23 cellular contexts compared by ENCODE assay signal in genomic region chr1:77673716-77674355, GRCh38. TPM values are rescaled to one million over a fixed set of nuclear protein-coding genes. Genes with fewer than 3 reads are reported as not detected.
A peak's percentile ranks its signal among the peaks of the same experiment; 100 is the strongest.
DNase-seq lines count a peak whose midpoint lies in the region; ATAC-seq and TF ChIP-seq lines count a peak whose summit lies in the region.
"Had no signal": no experiment of that assay in that cellular context is flagged by ENCODE, and none has a peak within 500 bp of the region (broad histone marks: within the 10 kb centered on the region; RNA-seq: fewer than 3 reads in every experiment).

No MANE protein-coding gene starts in this region.

- no peaks in the 10 kb centered on the region for H3K27me3 Mint-ChIP-seq in CD8-positive, alpha-beta T cell (ENCODE audit: low read depth)
- H3K27me3 Mint-ChIP-seq: activated naive CD8-positive, alpha-beta T cell treated with anti-CD3 and anti-CD28 coated beads, Interleukin-2, amount 10 ng/mL, durations not matched to agents 7 days and 5 days had no signal

- no peak overlapping the region for H2AFZ ChIP-seq in GM23248

- peaks cover 100% of the 10 kb centered on the region for H3K79me2 ChIP-seq in GM23248 (ENCODE audit: insufficient read depth)

- H3K27ac Mint-ChIP-seq in CD8-positive, alpha-beta T cell, result no peak overlapping the region
- H3K27ac Mint-ChIP-seq: activated naive CD8-positive, alpha-beta T cell treated with anti-CD3 and anti-CD28 coated beads, Interleukin-2, amount 10 ng/mL, durations not matched to agents 7 days and 5 days; T-helper 2 cell treated with Interferon-gamma antibody and Interleukin-4, amounts not matched to agents 5 μg/mL and 100 μg/mL, for 36 hours had no signal

- in situ Hi-C loops in GM23248 (cut with MboI), result no loop called here

- no peak for DNase-seq in A673 (ENCODE audit: low spot score)
- DNase-seq in GM23248, result peak; percentile 36
- no peak for DNase-seq in SK-N-MC (ENCODE audit: low read depth, low spot score)
- DNase-seq in fibroblast of villous mesenchyme (ENCODE audit: low read depth), result peak; percentile 28
- DNase-seq in HuH-7 (ENCODE audit: low spot score), result no peak
- no peak for DNase-seq in CD8-positive, alpha-beta T cell
- DNase-seq in T-helper 9 cell, result no peak
- DNase-seq in activated gamma-delta T cell (lab: John Stamatoyannopoulos, UW), result no peak
- DNase-seq: activated CD4-positive, alpha-beta T cell treated with anti-CD3 and anti-CD28 coated beads, Interleukin-2, amount 50 U/mL, for 48 hours; activated effector memory CD4-positive, alpha-beta T cell treated with Interleukin-2 at 50 U/mL for 16 hours; activated naive CD8-positive, alpha-beta T cell treated with anti-CD3 and anti-CD28 coated beads, Interleukin-2, amount 10 ng/mL, durations not matched to agents 7 days and 5 days; GOT3; heart left ventricle; NCI-H1092 treated with DMSO at 0.1 percent for 48 hours; NCI-H1930; NCI-H526; small intestine; stimulated activated CD4-positive, alpha-beta T cell treated with anti-CD3 and anti-CD28 coated beads, Interleukin-1b, Interleukin-23, amount 100 ng/mL, for 48 hours; upper lobe of right lung had no signal

- H3K9me3 ChIP-seq in A673 (ENCODE audit: low read depth, low read length, poor library complexity, severe bottlenecking) (no peaks in the 10 kb centered on the region), GM23248 (ENCODE audit: low read depth) (no peaks in the 10 kb centered on the region), SK-N-MC (ENCODE audit: low read depth, low read length) (no peaks in the 10 kb centered on the region)
- no peaks in the 10 kb centered on the region for H3K9me3 ChIP-seq in CD8-positive, alpha-beta T cell (ENCODE audit: low read length)
- H3K9me3 ChIP-seq: heart left ventricle, upper lobe of right lung had no signal

- H3K27ac ChIP-seq in A673 (ENCODE audit: low read depth, low read length, poor library complexity, severe bottlenecking), result peak overlapping the region; percentile 9
- H3K27ac ChIP-seq in GM23248, result peak overlapping the region; percentile 39
- peak overlapping the region; percentile 14; the same call in 1 of the 2 replicates for H3K27ac ChIP-seq in SK-N-MC
- no peak overlapping the region for H3K27ac ChIP-seq in CD8-positive, alpha-beta T cell (ENCODE audit: low read depth, low read length)
- H3K27ac ChIP-seq: C4-2B, epithelial cell of prostate, upper lobe of right lung had no signal

- no peaks in the 10 kb centered on the region for H3K9me2 ChIP-seq in GM23248 (ENCODE audit: insufficient read depth)

- no TSS peak for BruUV-seq in A673 (replicated peaks; lab: Mats Ljungman, UMichigan)

- POLR2A ChIA-PET in A673 (lab: Charles Lee; ENCODE audit: low non-redundant PET), result no interaction called here
- POLR2A ChIA-PET in CD8-positive, alpha-beta T cell (lab: Charles Lee), result interaction anchor here (0.6 kb wide), 1 partner anchor 242 kb away, joined by 3 read pairs; no protein-coding TSS in a partner anchor

- H4K20me1 ChIP-seq in GM23248 (ENCODE audit: insufficient read depth), result peaks cover 10% of the 10 kb centered on the region; the same call in 1 of the 2 replicates

- no peak overlapping the region for H3K4me3 Mint-ChIP-seq in CD8-positive, alpha-beta T cell
- H3K4me3 Mint-ChIP-seq: activated naive CD8-positive, alpha-beta T cell treated with anti-CD3 and anti-CD28 coated beads, Interleukin-2, amount 10 ng/mL, durations not matched to agents 7 days and 5 days; T-helper 2 cell treated with Interferon-gamma antibody and Interleukin-4, amounts not matched to agents 5 μg/mL and 100 μg/mL, for 36 hours; WTC11 had no signal

- H3K9me3 Mint-ChIP-seq in CD8-positive, alpha-beta T cell, result no peaks in the 10 kb centered on the region
- H3K9me3 Mint-ChIP-seq: activated naive CD8-positive, alpha-beta T cell treated with anti-CD3 and anti-CD28 coated beads, Interleukin-2, amount 10 ng/mL, durations not matched to agents 7 days and 5 days; T-helper 2 cell treated with Interferon-gamma antibody and Interleukin-4, amounts not matched to agents 5 μg/mL and 100 μg/mL, for 36 hours; WTC11 had no signal

- 93 to 100% methylated on average over 1 of the region's 1 CpG for WGBS in GM23248 (ENCODE audit: low coverage in 1 of 2, low lambda C conversion rate in 2 of 2, missing lambda C conversion rate in 2 of 2), 2 experiments

- H3K4me3 ChIP-seq in A673 (ENCODE audit: low read depth, low read length, poor library complexity, severe bottlenecking) (no peak overlapping the region), GM23248 (peak overlapping the region; percentile 29), SK-N-MC (no peak overlapping the region), fibroblast of villous mesenchyme (ENCODE audit: low read depth, low read length) (no peak overlapping the region)
- no peak overlapping the region for H3K4me3 ChIP-seq in CD8-positive, alpha-beta T cell (ENCODE audit: low read depth, low read length)
- H3K4me3 ChIP-seq: heart left ventricle, upper lobe of right lung had no signal

- TF ChIP-seq CTCF in A673 (conservative IDR thresholded peaks at IDR 0.05; ENCODE audit: low read depth, low read length), result no peak
- TF ChIP-seq CTCF in fibroblast of villous mesenchyme (IDR thresholded peaks at IDR 0.05; ENCODE audit: insufficient read depth, low read depth, low read length), result no peak
- TF ChIP-seq CTCF in CD8-positive, alpha-beta T cell (IDR thresholded peaks at IDR 0.05), result no peak

- H3K36me3 ChIP-seq in A673 (ENCODE audit: insufficient read depth, low read length, poor library complexity, severe bottlenecking) (peaks cover 4% of the 10 kb centered on the region), GM23248 (ENCODE audit: low read depth) (no peaks in the 10 kb centered on the region), SK-N-MC (ENCODE audit: insufficient read depth, low read length) (peaks cover 12% of the 10 kb centered on the region)
- H3K36me3 ChIP-seq in CD8-positive, alpha-beta T cell (ENCODE audit: insufficient read depth, low read length), result no peaks in the 10 kb centered on the region
- H3K36me3 ChIP-seq: upper lobe of right lung had no signal

- intact Hi-C loops in A673 (cut with micrococcal nuclease; ENCODE audit: unreplicated experiment), result no loop called here
- intact Hi-C loops in CD8-positive, alpha-beta T cell (cut with DNase I, micrococcal nuclease), result no loop called here

- H3K4me1 ChIP-seq in A673 (ENCODE audit: insufficient read depth, low read length, poor library complexity, severe bottlenecking) (peaks cover 66% of the 10 kb centered on the region), GM23248 (ENCODE audit: insufficient read depth) (peaks cover 68% of the 10 kb centered on the region)
- peaks cover 30% of the 10 kb centered on the region for H3K4me1 ChIP-seq in CD8-positive, alpha-beta T cell (ENCODE audit: insufficient read depth, low read length)

- peaks cover 77% of the 10 kb centered on the region for H3K4me1 Mint-ChIP-seq in CD8-positive, alpha-beta T cell (ENCODE audit: low read depth)

- CTCF ChIA-PET in A673 (lab: Charles Lee), result no interaction called here
- CTCF ChIA-PET in CD8-positive, alpha-beta T cell (lab: Charles Lee), result interaction anchor here (0.9 kb wide), 1 partner anchor 9 kb away, joined by 4 read pairs; no protein-coding TSS in a partner anchor

- peaks cover 13% of the 10 kb centered on the region for H3K36me3 Mint-ChIP-seq in CD8-positive, alpha-beta T cell
- H3K36me3 Mint-ChIP-seq: WTC11 had no signal

- no peak for ATAC-seq in CD8-positive, alpha-beta T cell
- ATAC-seq: heart left ventricle, upper lobe of right lung, WTC11 had no signal

- peaks cover 38% of the 10 kb centered on the region for H3F3A ChIP-seq in GM23248 (ENCODE audit: insufficient read depth)

- H3K27me3 ChIP-seq in A673 (replicated peaks; ENCODE audit: insufficient read depth, low read depth, low read length, poor library complexity) (no peaks in the 10 kb centered on the region), GM23248 (replicated peaks; ENCODE audit: insufficient read depth) (no peaks in the 10 kb centered on the region)
- H3K27me3 ChIP-seq in CD8-positive, alpha-beta T cell (ENCODE audit: insufficient read depth, low read length), result no peaks in the 10 kb centered on the region
- H3K27me3 ChIP-seq: heart left ventricle, upper lobe of right lung had no signal

- peak overlapping the region; percentile 69 for H3K4me2 ChIP-seq in GM23248 (ENCODE audit: unreplicated experiment)

- peak overlapping the region; percentile 0; the same call in 1 of the 2 replicates for H3K9ac ChIP-seq in GM23248
- H3K9ac ChIP-seq in SK-N-MC (ENCODE audit: insufficient read length), result no peak overlapping the region

RNA-seq across cellular contexts. Expression of gene ZZZ3, which starts 8.6 kb away (rescaled TPM):
- total RNA-seq in A673 (2021) (54.6 and 68.8 TPM in 2 replicates), fibroblast of villous mesenchyme (63.8 and 94.6 TPM in 2 replicates)
- 72.6 and 117 TPM in 2 replicates for total RNA-seq in GM23248 (2014; rRNA removed; shearing (Covaris generic))
- polyA plus RNA-seq in GM23248 (2016; fragmentation: Nextera tagmentation; extraction: Ambion mirVana), result 42.4 and 43.8 TPM in 2 replicates
- 10 to 100 TPM; 32.6 to 36.5 TPM for total RNA-seq in CD8-positive, alpha-beta T cell

Comparison
In these comparisons a context has a peak if more than half of its experiments do, and no peak if none do; other contexts are left out.
1. DNase-seq: peak in GM23248 (single experiment) and fibroblast of villous mesenchyme (single experiment); none in A673 (single experiment), SK-N-MC (single experiment), HuH-7 (single experiment), CD8-positive, alpha-beta T cell (0 of 7), T-helper 9 cell (single experiment) and activated gamma-delta T cell (single experiment).